1 cellular context compared by ENCODE assay signal in genomic region chr11:61731211-61731955, GRCh38.
TF ChIP-seq lines count a peak whose summit lies in the region.

No MANE protein-coding gene starts in this region.

TF ChIP-seq in IMR-90, 13 proteins besides CTCF, POLR2A, EP300 and RAD21:
- TF ChIP-seq NFE2L2 (IDR thresholded peaks at IDR 0.05; ENCODE audit: low read depth, low read length): no peak
- peak; percentile 61; the same call in 1 of the 2 replicates for TF ChIP-seq CEBPB (IDR thresholded peaks at IDR 0.05; ENCODE audit: low read depth, low read length)
TF ChIP-seq in IMR-90: peak in this region for 1.
